Comparison of ENCODE assay signal across 1 cellular context in the genomic region with DNA sequence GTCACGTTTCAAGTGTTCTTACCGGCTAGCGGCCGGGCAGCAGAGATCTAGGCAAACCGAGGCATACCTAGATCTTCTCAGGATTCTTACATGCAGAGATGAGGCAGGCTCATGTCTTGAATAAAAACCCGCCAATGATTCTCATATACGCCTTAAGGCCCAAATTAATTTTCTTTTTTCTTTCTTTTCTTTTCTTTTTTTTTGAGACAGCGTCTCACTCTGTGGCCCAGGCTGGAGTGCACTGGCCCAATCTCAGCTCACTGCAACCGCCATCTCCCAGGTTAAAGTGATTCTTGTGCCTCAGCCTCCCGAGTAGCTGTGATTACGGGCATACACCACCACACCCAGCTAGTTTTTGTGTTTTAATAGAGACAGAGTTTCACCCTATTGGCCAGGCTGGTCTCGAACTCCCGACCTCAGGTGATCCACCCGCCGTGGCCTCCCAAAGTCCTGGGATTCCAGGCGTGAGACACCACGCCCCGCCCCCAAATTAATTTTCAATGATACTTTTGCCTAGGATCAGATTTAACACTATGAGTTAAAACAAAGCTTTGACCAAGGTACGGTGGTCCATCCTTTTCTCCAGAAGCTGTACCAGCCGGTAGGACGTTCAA.
TF ChIP-seq lines count a peak whose summit lies in the region.

No MANE protein-coding gene starts in this region.

TF ChIP-seq in HCT116, 20 proteins besides CTCF, POLR2A, EP300 and RAD21 (continued from another document):
- TF ChIP-seq, protein P1, sequence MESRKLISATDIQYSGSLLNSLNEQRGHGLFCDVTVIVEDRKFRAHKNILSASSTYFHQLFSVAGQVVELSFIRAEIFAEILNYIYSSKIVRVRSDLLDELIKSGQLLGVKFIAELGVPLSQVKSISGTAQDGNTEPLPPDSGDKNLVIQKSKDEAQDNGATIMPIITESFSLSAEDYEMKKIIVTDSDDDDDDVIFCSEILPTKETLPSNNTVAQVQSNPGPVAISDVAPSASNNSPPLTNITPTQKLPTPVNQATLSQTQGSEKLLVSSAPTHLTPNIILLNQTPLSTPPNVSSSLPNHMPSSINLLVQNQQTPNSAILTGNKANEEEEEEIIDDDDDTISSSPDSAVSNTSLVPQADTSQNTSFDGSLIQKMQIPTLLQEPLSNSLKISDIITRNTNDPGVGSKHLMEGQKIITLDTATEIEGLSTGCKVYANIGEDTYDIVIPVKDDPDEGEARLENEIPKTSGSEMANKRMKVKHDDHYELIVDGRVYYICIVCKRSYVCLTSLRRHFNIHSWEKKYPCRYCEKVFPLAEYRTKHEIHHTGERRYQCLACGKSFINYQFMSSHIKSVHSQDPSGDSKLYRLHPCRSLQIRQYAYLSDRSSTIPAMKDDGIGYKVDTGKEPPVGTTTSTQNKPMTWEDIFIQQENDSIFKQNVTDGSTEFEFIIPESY (IDR thresholded peaks at IDR 0.05; ENCODE audit: extremely low read depth, insufficient replicate concordance, low read length), result no peak
- TF ChIP-seq, protein P2, sequence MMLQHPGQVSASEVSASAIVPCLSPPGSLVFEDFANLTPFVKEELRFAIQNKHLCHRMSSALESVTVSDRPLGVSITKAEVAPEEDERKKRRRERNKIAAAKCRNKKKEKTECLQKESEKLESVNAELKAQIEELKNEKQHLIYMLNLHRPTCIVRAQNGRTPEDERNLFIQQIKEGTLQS (IDR thresholded peaks at IDR 0.05), result no peak
- TF ChIP-seq EZH2phosphoT487 (IDR thresholded peaks at IDR 0.05; ENCODE audit: borderline replicate concordance), result no peak
- TF ChIP-seq TCF7L2 (IDR thresholded peaks at IDR 0.05; ENCODE audit: borderline replicate concordance, extremely low read depth, insufficient read depth, insufficient read length), result no peak
- no peak for TF ChIP-seq YY1 (IDR thresholded peaks at IDR 0.05; ENCODE audit: extremely low read depth, insufficient replicate concordance, low read depth, low read length)
- no peak for TF ChIP-seq EZH2 (IDR thresholded peaks at IDR 0.05)
- no peak for TF ChIP-seq SIN3A (IDR thresholded peaks at IDR 0.05; ENCODE audit: low read depth)
- TF ChIP-seq JUND (IDR thresholded peaks at IDR 0.05), result no peak
- TF ChIP-seq CBX3 (IDR thresholded peaks at IDR 0.05; ENCODE audit: low read depth), result no peak
- TF ChIP-seq, protein P3, sequence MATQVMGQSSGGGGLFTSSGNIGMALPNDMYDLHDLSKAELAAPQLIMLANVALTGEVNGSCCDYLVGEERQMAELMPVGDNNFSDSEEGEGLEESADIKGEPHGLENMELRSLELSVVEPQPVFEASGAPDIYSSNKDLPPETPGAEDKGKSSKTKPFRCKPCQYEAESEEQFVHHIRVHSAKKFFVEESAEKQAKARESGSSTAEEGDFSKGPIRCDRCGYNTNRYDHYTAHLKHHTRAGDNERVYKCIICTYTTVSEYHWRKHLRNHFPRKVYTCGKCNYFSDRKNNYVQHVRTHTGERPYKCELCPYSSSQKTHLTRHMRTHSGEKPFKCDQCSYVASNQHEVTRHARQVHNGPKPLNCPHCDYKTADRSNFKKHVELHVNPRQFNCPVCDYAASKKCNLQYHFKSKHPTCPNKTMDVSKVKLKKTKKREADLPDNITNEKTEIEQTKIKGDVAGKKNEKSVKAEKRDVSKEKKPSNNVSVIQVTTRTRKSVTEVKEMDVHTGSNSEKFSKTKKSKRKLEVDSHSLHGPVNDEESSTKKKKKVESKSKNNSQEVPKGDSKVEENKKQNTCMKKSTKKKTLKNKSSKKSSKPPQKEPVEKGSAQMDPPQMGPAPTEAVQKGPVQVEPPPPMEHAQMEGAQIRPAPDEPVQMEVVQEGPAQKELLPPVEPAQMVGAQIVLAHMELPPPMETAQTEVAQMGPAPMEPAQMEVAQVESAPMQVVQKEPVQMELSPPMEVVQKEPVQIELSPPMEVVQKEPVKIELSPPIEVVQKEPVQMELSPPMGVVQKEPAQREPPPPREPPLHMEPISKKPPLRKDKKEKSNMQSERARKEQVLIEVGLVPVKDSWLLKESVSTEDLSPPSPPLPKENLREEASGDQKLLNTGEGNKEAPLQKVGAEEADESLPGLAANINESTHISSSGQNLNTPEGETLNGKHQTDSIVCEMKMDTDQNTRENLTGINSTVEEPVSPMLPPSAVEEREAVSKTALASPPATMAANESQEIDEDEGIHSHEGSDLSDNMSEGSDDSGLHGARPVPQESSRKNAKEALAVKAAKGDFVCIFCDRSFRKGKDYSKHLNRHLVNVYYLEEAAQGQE (IDR thresholded peaks at IDR 0.05; ENCODE audit: low read depth), result no peak
TF ChIP-seq in HCT116: peak in this region for 0.
